In the genomic region with DNA sequence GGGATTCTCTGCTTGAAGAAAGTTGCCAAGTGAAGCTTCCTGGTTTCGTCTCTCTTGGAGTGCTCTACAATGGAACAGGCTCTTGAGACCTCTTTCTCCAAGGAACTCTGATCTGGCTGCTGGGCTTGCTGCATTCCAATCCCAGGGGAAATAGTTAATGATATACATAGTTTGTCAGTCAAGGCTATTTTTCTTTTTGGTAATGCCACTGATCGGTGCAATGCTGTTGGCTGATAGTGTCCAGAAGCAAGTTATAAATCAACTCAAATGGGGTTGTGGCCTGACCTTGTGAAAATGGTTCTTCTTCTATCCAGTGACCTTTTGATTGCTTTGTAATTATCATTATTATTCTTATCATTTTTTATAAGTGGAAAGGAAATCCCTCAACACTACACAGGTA, we compare ENCODE assay signal across 39 cellular contexts. TPM values are rescaled to one million over a fixed set of nuclear protein-coding genes. Genes with fewer than 3 reads are reported as not detected.
"Had no signal": no experiment of that assay in that cellular context is flagged by ENCODE, and none has a peak within 500 bp of the region (broad histone marks: within the 10 kb centered on the region; RNA-seq: fewer than 3 reads in every experiment).

No MANE protein-coding gene starts in this region.

- H3K4me2 ChIP-seq: smooth muscle cell had no signal

- H3K4me3 Mint-ChIP-seq: activated CD4-positive, alpha-beta memory T cell treated with anti-CD3 and anti-CD28 coated beads for 36 hours; activated CD4-positive, alpha-beta T cell treated with anti-CD3 and anti-CD28 coated beads, Interleukin-2, amount 10 ng/mL, durations not matched to agents 24 days and 14 days; activated naive CD4-positive, alpha-beta T cell treated with anti-CD3 and anti-CD28 coated beads, Interleukin-2, amount 10 ng/mL, durations not matched to agents 7 days and 5 days; activated naive CD8-positive, alpha-beta T cell treated with anti-CD3 and anti-CD28 coated beads, Interleukin-2, amount 10 ng/mL, durations not matched to agents 7 days and 5 days; immature natural killer cell; mesothelial cell of epicardium; naive thymus-derived CD4-positive, alpha-beta T cell; stimulated activated memory B cell treated with anti-CD40 and anti-IgM and Interleukin-4, amounts not matched to agents 10 μg/mL and 1 μg/mL and 100 μg/mL, for 72 hours; stimulated activated naive CD8-positive, alpha-beta T cell treated with anti-CD3 and anti-CD28 coated beads, Interleukin-15, amount 100 ng/mL, for 72 hours; T-helper 17 cell had no signal

- H3K4me3 ChIP-seq: coronary artery, dorsolateral prefrontal cortex, heart left ventricle, ovary, psoas muscle, right atrium auricular region, smooth muscle cell, thyroid gland, upper lobe of left lung, vagina had no signal

- ATAC-seq: esophagus mucosa; heart left ventricle; left ventricle myocardium superior; naive thymus-derived CD4-positive, alpha-beta T cell; psoas muscle; stimulated activated memory B cell treated with anti-CD40 and anti-IgM and Interleukin-4, amounts not matched to agents 10 μg/mL and 1 μg/mL and 100 μg/mL, for 72 hours; stimulated activated naive CD8-positive, alpha-beta T cell treated with anti-CD3 and anti-CD28 coated beads, Interleukin-15, amount 100 ng/mL, for 72 hours; T-helper 17 cell had no signal

- H3K36me3 Mint-ChIP-seq: activated CD4-positive, alpha-beta memory T cell treated with anti-CD3 and anti-CD28 coated beads for 36 hours; activated naive CD4-positive, alpha-beta T cell treated with anti-CD3 and anti-CD28 coated beads, Interleukin-2, amount 10 ng/mL, durations not matched to agents 7 days and 5 days; mesothelial cell of epicardium; naive thymus-derived CD4-positive, alpha-beta T cell had no signal

- H3K27me3 Mint-ChIP-seq: activated CD4-positive, alpha-beta memory T cell treated with anti-CD3 and anti-CD28 coated beads for 36 hours; activated naive CD4-positive, alpha-beta T cell treated with anti-CD3 and anti-CD28 coated beads, Interleukin-2, amount 10 ng/mL, durations not matched to agents 7 days and 5 days; activated naive CD8-positive, alpha-beta T cell treated with anti-CD3 and anti-CD28 coated beads, Interleukin-2, amount 10 ng/mL, durations not matched to agents 7 days and 5 days; stimulated activated memory B cell treated with anti-CD40 and anti-IgM and Interleukin-4, amounts not matched to agents 10 μg/mL and 1 μg/mL and 100 μg/mL, for 72 hours; T-helper 17 cell had no signal

- H3K9me3 Mint-ChIP-seq: activated CD4-positive, alpha-beta T cell treated with anti-CD3 and anti-CD28 coated beads, Interleukin-2, amount 10 ng/mL, durations not matched to agents 24 days and 14 days; immature natural killer cell had no signal

- DNase-seq: activated CD4-positive, alpha-beta memory T cell treated with anti-CD3 and anti-CD28 coated beads for 36 hours; activated CD4-positive, alpha-beta T cell treated with anti-CD3 and anti-CD28 coated beads, Interleukin-2, amount 10 ng/mL, durations not matched to agents 24 days and 14 days; activated CD4-positive, CD25-positive, alpha-beta regulatory T cell treated with anti-CD3 and anti-CD28 coated beads, Interleukin-2, amount 50 U/mL, for 72 hours; activated CD8-positive, alpha-beta memory T cell treated with anti-CD3 and anti-CD28 coated beads, Interleukin-2, amount 50 U/mL, for 4 hours; activated gamma-delta T cell; activated naive CD4-positive, alpha-beta T cell treated with anti-CD3 and anti-CD28 coated beads, Interleukin-2, amount 10 ng/mL, durations not matched to agents 7 days and 5 days; activated naive CD8-positive, alpha-beta T cell treated with anti-CD3 and anti-CD28 coated beads, Interleukin-2, amount 10 ng/mL, durations not matched to agents 7 days and 5 days; activated T-cell treated with anti-CD3 and anti-CD28 coated beads, Interleukin-2, amount 50 U/mL, for 1 hour; brain microvascular endothelial cell; dorsolateral prefrontal cortex; foreskin fibroblast; heart left ventricle; hypothalamus; immature natural killer cell; left ventricle myocardium superior; mammary epithelial cell; naive thymus-derived CD4-positive, alpha-beta T cell; ovary; psoas muscle; stimulated activated CD4-positive, alpha-beta T cell treated with anti-CD3 and anti-CD28 coated beads, Interleukin-1b, Interleukin-23, amount 100 ng/mL, for 48 hours; stimulated activated CD4-positive, alpha-beta T cell treated with anti-CD3 and anti-CD28 coated beads, Interleukin-4, amount 100 ng/mL, for 4 hours; stimulated activated CD8-positive, alpha-beta memory T cell treated with anti-CD3 and anti-CD28 coated beads, Interleukin-4, amount 100 ng/mL, for 48 hours; stimulated activated naive CD8-positive, alpha-beta T cell treated with anti-CD3 and anti-CD28 coated beads, Interleukin-15, amount 100 ng/mL, for 72 hours; substantia nigra; T-helper 17 cell; T1000; thyroid gland; upper lobe of left lung had no signal

- H3K4me1 Mint-ChIP-seq: activated CD4-positive, alpha-beta T cell treated with anti-CD3 and anti-CD28 coated beads, Interleukin-2, amount 10 ng/mL, durations not matched to agents 24 days and 14 days; activated naive CD4-positive, alpha-beta T cell treated with anti-CD3 and anti-CD28 coated beads, Interleukin-2, amount 10 ng/mL, durations not matched to agents 7 days and 5 days; activated naive CD8-positive, alpha-beta T cell treated with anti-CD3 and anti-CD28 coated beads, Interleukin-2, amount 10 ng/mL, durations not matched to agents 7 days and 5 days; immature natural killer cell; stimulated activated memory B cell treated with anti-CD40 and anti-IgM and Interleukin-4, amounts not matched to agents 10 μg/mL and 1 μg/mL and 100 μg/mL, for 72 hours; stimulated activated naive CD8-positive, alpha-beta T cell treated with anti-CD3 and anti-CD28 coated beads, Interleukin-15, amount 100 ng/mL, for 72 hours; T-helper 17 cell had no signal

- H3K27me3 ChIP-seq: brain microvascular endothelial cell, dorsolateral prefrontal cortex, heart left ventricle, ovary, right atrium auricular region, thyroid gland, upper lobe of left lung, vagina had no signal

- H3K9me3 ChIP-seq: psoas muscle, thyroid gland had no signal

- H3K4me1 ChIP-seq: psoas muscle, right atrium auricular region, thyroid gland, upper lobe of left lung, vagina had no signal

- H3K27ac Mint-ChIP-seq: activated CD4-positive, alpha-beta memory T cell treated with anti-CD3 and anti-CD28 coated beads for 36 hours; activated CD4-positive, alpha-beta T cell treated with anti-CD3 and anti-CD28 coated beads, Interleukin-2, amount 10 ng/mL, durations not matched to agents 24 days and 14 days; activated naive CD4-positive, alpha-beta T cell treated with anti-CD3 and anti-CD28 coated beads, Interleukin-2, amount 10 ng/mL, durations not matched to agents 7 days and 5 days; activated naive CD8-positive, alpha-beta T cell treated with anti-CD3 and anti-CD28 coated beads, Interleukin-2, amount 10 ng/mL, durations not matched to agents 7 days and 5 days; immature natural killer cell; mesothelial cell of epicardium; naive thymus-derived CD4-positive, alpha-beta T cell; stimulated activated memory B cell treated with anti-CD40 and anti-IgM and Interleukin-4, amounts not matched to agents 10 μg/mL and 1 μg/mL and 100 μg/mL, for 72 hours; stimulated activated naive CD8-positive, alpha-beta T cell treated with anti-CD3 and anti-CD28 coated beads, Interleukin-15, amount 100 ng/mL, for 72 hours; T-helper 17 cell had no signal

- H3K27ac ChIP-seq: brain microvascular endothelial cell, coronary artery, dorsolateral prefrontal cortex, heart left ventricle, ovary, psoas muscle, right atrium auricular region, thyroid gland, upper lobe of left lung, vagina had no signal

- H3K36me3 ChIP-seq: brain microvascular endothelial cell, heart left ventricle, ovary, right atrium auricular region, thyroid gland, upper lobe of left lung, vagina had no signal

RNA-seq across cellular contexts. Expression of gene TNFSF18, which starts 48.4 kb away (rescaled TPM):
- total RNA-seq: activated CD4-positive, alpha-beta memory T cell treated with anti-CD3 and anti-CD28 coated beads for 36 hours; activated CD4-positive, alpha-beta T cell treated with anti-CD3 and anti-CD28 coated beads, Interleukin-2, amount 10 ng/mL, durations not matched to agents 24 days and 14 days; activated CD8-positive, alpha-beta memory T cell treated with anti-CD3 and anti-CD28 coated beads for 36 hours; activated naive CD8-positive, alpha-beta T cell treated with anti-CD3 and anti-CD28 coated beads, Interleukin-2, amount 10 ng/mL, durations not matched to agents 7 days and 5 days; cardiac septum; kidney epithelial cell; left ventricle myocardium superior; mammary epithelial cell; naive thymus-derived CD4-positive, alpha-beta T cell; right atrium auricular region; smooth muscle cell; T-helper 17 cell; thyroid gland; vagina had no signal
- polyA plus RNA-seq: immature natural killer cell; naive thymus-derived CD4-positive, alpha-beta T cell; neural cell; ovary had no signal
